Comparison of ENCODE assay signal across 8 cellular contexts in genomic region chr14:73728106-73729014, GRCh38. TPM values are rescaled to one million over a fixed set of nuclear protein-coding genes. Genes with fewer than 3 reads are reported as not detected.
DNase-seq lines count a peak whose midpoint lies in the region; ATAC-seq and TF ChIP-seq lines count a peak whose summit lies in the region.

No MANE protein-coding gene starts in this region.

- peak; percentile 85 for DNase-seq in COLO668 (lab: John Stamatoyannopoulos, UW; ENCODE audit: unreplicated experiment)
- DNase-seq in HCEC 1CT = peak; percentile 70
- DNase-seq in NCI-H510A (lab: John Stamatoyannopoulos, UW) = peak; percentile 46
- DNase-seq in activated CD4-positive, alpha-beta T cell treated with anti-CD3 and anti-CD28 coated beads for 24 hours (ENCODE audit: low read depth in 2 of 2) = peak; percentile 89 to 90
- no peak for DNase-seq in chondrocyte (ENCODE audit: low spot score)
- DNase-seq in left kidney (ENCODE audit: low read depth, low spot score) = peak; percentile 85
- DNase-seq in stimulated activated CD4-positive, alpha-beta T cell treated with anti-CD3 and anti-CD28 coated beads, Interleukin-2, amount 100 ng/mL, for 24 hours = peak; percentile 92 to 96

- H3K4me3 Mint-ChIP-seq in chondrocyte (ENCODE audit: unreplicated experiment) = no peak overlapping the region

- peaks cover 24% of the 10 kb centered on the region for H3K36me3 Mint-ChIP-seq in chondrocyte (ENCODE audit: low read depth)

- no peak for ATAC-seq in HG03460 (IDR thresholded peaks at IDR 0.05; ENCODE audit: unreplicated experiment)

- peak; percentile 97 for TF ChIP-seq CTCF in chondrocyte (IDR thresholded peaks at IDR 0.05)

- H3K27ac Mint-ChIP-seq in chondrocyte (ENCODE audit: unreplicated experiment) = peak overlapping the region; percentile 25

- H3K9me3 Mint-ChIP-seq in chondrocyte (ENCODE audit: low read depth) = no peaks in the 10 kb centered on the region

- no peaks in the 10 kb centered on the region for H3K27me3 Mint-ChIP-seq in chondrocyte (ENCODE audit: low read depth)

- H3K4me1 Mint-ChIP-seq in chondrocyte (ENCODE audit: low read depth) = peaks cover 58% of the 10 kb centered on the region

RNA-seq across cellular contexts. Expression of gene PNMA1, which starts 14.2 kb away (rescaled TPM):
- total RNA-seq in chondrocyte = 72.0 to 85.2 TPM (median 72.1 TPM) in 3 replicates
